ENCODE assay signal across 12 cellular contexts in the genomic region with DNA sequence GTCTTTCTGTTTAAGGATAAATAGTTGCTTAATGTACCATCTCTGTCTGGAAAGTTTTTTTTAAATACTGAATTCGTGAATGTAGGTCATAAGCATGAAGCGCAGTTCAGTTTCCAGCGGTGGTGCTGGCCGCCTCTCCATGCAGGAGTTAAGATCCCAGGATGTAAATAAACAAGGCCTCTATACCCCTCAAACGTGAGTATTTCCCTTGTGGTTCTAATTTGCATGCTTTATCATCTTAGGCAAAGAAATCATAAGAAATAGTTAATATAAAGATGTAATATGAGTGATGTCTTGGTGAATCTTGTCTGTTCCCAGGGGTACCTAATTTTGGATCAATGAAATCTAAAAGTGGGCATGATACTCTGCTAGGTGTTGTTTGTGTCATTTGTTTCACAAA. TPM values are rescaled to one million over a fixed set of nuclear protein-coding genes. Genes with fewer than 3 reads are reported as not detected.
DNase-seq lines count a peak whose midpoint lies in the region; ATAC-seq and TF ChIP-seq lines count a peak whose summit lies in the region.
"Had no signal": no experiment of that assay in that cellular context is flagged by ENCODE, and none has a peak within 500 bp of the region (broad histone marks: within the 10 kb centered on the region; RNA-seq: fewer than 3 reads in every experiment).

No MANE protein-coding gene starts in this region.

- H2BK120ac ChIP-seq in IMR-90 (ENCODE audit: low read depth, low read length) (no peak overlapping the region), mesenchymal stem cell (ENCODE audit: low read depth, low read length) (no peak overlapping the region)

- WGBS in IMR-90 (ENCODE audit: extremely low coverage in 2 of 2, insufficient read length in 1 of 2), 2 experiments: no CpG with 5 or more reads among the region's 5 CpGs
- 17% methylated on average over 1 of the region's 5 CpGs for WGBS in mesenchymal stem cell

- H3K4me1 ChIP-seq in Caco-2 (peaks cover 21% of the 10 kb centered on the region), IMR-90 (ENCODE audit: control insufficient read depth, insufficient read depth, low read length) (peaks cover 5% of the 10 kb centered on the region), adipocyte (ENCODE audit: control insufficient read depth, insufficient read depth, low read length) (peaks cover 21% of the 10 kb centered on the region), mesenchymal stem cell (ENCODE audit: control insufficient read depth, insufficient read depth, low read depth, low read length) (peaks cover 4% of the 10 kb centered on the region)

- no peaks in the 10 kb centered on the region for H3K9me3 Mint-ChIP-seq in Caco-2 (ENCODE audit: unreplicated experiment)

- in situ Hi-C loops in IMR-90 (cut with MboI; ENCODE audit: low sequenced_read_pairs): loop anchor here (25.0 kb wide), 1 partner anchor 1711 kb away; no protein-coding TSS in a partner anchor

- H4K91ac ChIP-seq in IMR-90 (ENCODE audit: insufficient read depth, low read depth, low read length) (no peak overlapping the region), mesenchymal stem cell (ENCODE audit: low read length) (no peak overlapping the region)

- dilution Hi-C loops in IMR-90 (cut with HindIII; ENCODE audit: low sequenced_read_pairs, unreplicated experiment): no loop called here

- H3K23ac ChIP-seq in IMR-90 (ENCODE audit: low read depth, low read length): peak overlapping the region; percentile 58; the same call in 1 of the 2 replicates
- H3K23ac ChIP-seq in mesenchymal stem cell (ENCODE audit: low read length in 2 of 2): no peak overlapping the region

- no peak overlapping the region for H3K27ac Mint-ChIP-seq in Caco-2 (ENCODE audit: unreplicated experiment)

- no peak for TF ChIP-seq POLR2A in IMR-90 (IDR thresholded peaks at IDR 0.05; ENCODE audit: low read depth, low read length)

- intact Hi-C loops in Caco-2 (cut with micrococcal nuclease; ENCODE audit: unreplicated experiment) (loop anchor here (5.0 kb wide), 1 partner anchor 84 kb away; the partner anchor contains the start of gene SMCHD1), IMR-90 (cut with micrococcal nuclease) (loop anchor here (2.0 kb wide), 1 partner anchor 82 kb away; the partner anchor contains the start of gene SMCHD1)

- peak overlapping the region; percentile 94 for H3K4me3 Mint-ChIP-seq in Caco-2 (ENCODE audit: unreplicated experiment)

- no peak overlapping the region for H4K5ac ChIP-seq in IMR-90 (ENCODE audit: low read depth, low read length)

- H2BK12ac ChIP-seq in mesenchymal stem cell (ENCODE audit: low read length in 2 of 2): no peak overlapping the region

- no peak overlapping the region for H3K4ac ChIP-seq in IMR-90 (ENCODE audit: low read depth, low read length)
- H3K4ac ChIP-seq in mesenchymal stem cell (ENCODE audit: low read depth in 1 of 2, low read length in 2 of 2): no peak overlapping the region

- H3K9ac ChIP-seq in IMR-90 (ENCODE audit: low read depth, low read length): peak overlapping the region; percentile 47; the same call in 1 of the 2 replicates
- peak overlapping the region; percentile 22 for H3K9ac ChIP-seq in adipocyte (ENCODE audit: low read length)
- H3K9ac ChIP-seq in mesenchymal stem cell (ENCODE audit: low read length): peak overlapping the region; percentile 100

- DNase-seq in Caco-2: no peak
- no peak for DNase-seq in IMR-90
- peak; percentile 38 for DNase-seq in adipocyte (ENCODE audit: low read depth)
- DNase-seq in mesenchymal stem cell: peak; percentile 28
- DNase-seq in CD1c-positive myeloid dendritic cell (ENCODE audit: extremely low spot score): no peak
- no peak for DNase-seq in activated CD4-positive, CD25-positive, alpha-beta regulatory T cell (lab: John Stamatoyannopoulos, UW)
- no peak for DNase-seq in mesenteric fat pad (ENCODE audit: low spot score)
- DNase-seq: activated effector memory CD4-positive, alpha-beta T cell treated with Interleukin-2 at 50 U/mL for 16 hours; NCI-H345; stimulated activated CD4-positive, alpha-beta T cell treated with anti-CD3 and anti-CD28 coated beads, Interleukin-12 subunit alpha, Interleukin-12 subunit beta, amount 100 ng/mL, for 4 hours had no signal

- H3K36me3 ChIP-seq in Caco-2 (ENCODE audit: control insufficient read depth, insufficient read depth, low read length) (peaks cover 2% of the 10 kb centered on the region; the same call in 1 of the 2 replicates), IMR-90 (ENCODE audit: control insufficient read depth, insufficient read depth, low read length) (no peaks in the 10 kb centered on the region), adipocyte (ENCODE audit: control insufficient read depth, insufficient read depth, low read length, severe bottlenecking) (no peaks in the 10 kb centered on the region), mesenchymal stem cell (ENCODE audit: control insufficient read depth in 1 of 2, insufficient read depth in 2 of 2, low read depth in 1 of 2, low read length in 2 of 2) (no peaks in the 10 kb centered on the region)
- H3K36me3 ChIP-seq: vagina had no signal

- H4K20me1 ChIP-seq in IMR-90 (ENCODE audit: insufficient read depth, low read length): no peaks in the 10 kb centered on the region

- ATAC-seq in IMR-90 (ENCODE audit: low read depth): no peak
- no peak for ATAC-seq in HG03439 (IDR thresholded peaks at IDR 0.05; ENCODE audit: unreplicated experiment)

- no peak for TF ChIP-seq RAD21 in IMR-90 (IDR thresholded peaks at IDR 0.05; ENCODE audit: low read length)

- H4K8ac ChIP-seq in IMR-90 (ENCODE audit: low read depth in 2 of 2, low read length in 2 of 2): no peak overlapping the region; a peak in 1 of 4 replicates
- no peak overlapping the region for H4K8ac ChIP-seq in mesenchymal stem cell (ENCODE audit: low read length)

- H3K27me3 Mint-ChIP-seq in Caco-2 (ENCODE audit: insufficient read depth, unreplicated experiment): no peaks in the 10 kb centered on the region

- H3K27ac ChIP-seq in IMR-90 (ENCODE audit: insufficient read depth, low read length) (no peak overlapping the region), mesenchymal stem cell (ENCODE audit: low read length, poor library complexity, severe bottlenecking) (no peak overlapping the region)
- H3K27ac ChIP-seq: vagina had no signal

- peak overlapping the region; percentile 99 for H3K4me2 ChIP-seq in IMR-90 (ENCODE audit: low read depth, low read length)
- H3K4me2 ChIP-seq in mesenchymal stem cell (ENCODE audit: low read length, poor library complexity, severe bottlenecking): peak overlapping the region; percentile 58

- H2AK9ac ChIP-seq in IMR-90 (replicated peaks; ENCODE audit: low read depth, low read length, poor library complexity): no peak overlapping the region

- peaks cover 38% of the 10 kb centered on the region for H3K36me3 Mint-ChIP-seq in Caco-2 (ENCODE audit: insufficient read depth, unreplicated experiment)

- H3K79me1 ChIP-seq in IMR-90 (ENCODE audit: low read depth in 1 of 2, low read length in 2 of 2): peaks cover 40 to 51% of the 10 kb centered on the region in 2 experiments
- H3K79me1 ChIP-seq in mesenchymal stem cell (replicated peaks; ENCODE audit: low read length, poor library complexity, severe bottlenecking): peaks cover 24% of the 10 kb centered on the region

- CTCF ChIA-PET in Caco-2 (lab: Charles Lee) (interaction anchor here (1.0 kb wide), 1 partner anchor 31 kb away, joined by 4 read pairs; no protein-coding TSS in a partner anchor), IMR-90 (lab: Yijun Ruan, JAX) (no interaction called here)

- H2BK15ac ChIP-seq in IMR-90 (ENCODE audit: low read depth, low read length) (no peak overlapping the region), mesenchymal stem cell (ENCODE audit: low read depth, poor library complexity, severe bottlenecking) (no peak overlapping the region)

- no peak overlapping the region for H3K14ac ChIP-seq in IMR-90 (replicated peaks; ENCODE audit: low read depth, low read length)
- no peak overlapping the region for H3K14ac ChIP-seq in mesenchymal stem cell (ENCODE audit: low read length in 2 of 2)

- H3K9me3 ChIP-seq in Caco-2 (no peaks in the 10 kb centered on the region), IMR-90 (ENCODE audit: control insufficient read depth, insufficient read depth, low read length) (no peaks in the 10 kb centered on the region), adipocyte (ENCODE audit: control insufficient read depth, low read length) (no peaks in the 10 kb centered on the region), mesenchymal stem cell (ENCODE audit: control insufficient read depth, low read length) (no peaks in the 10 kb centered on the region)
- H3K9me3 ChIP-seq: vagina had no signal

- no peak overlapping the region for H3K18ac ChIP-seq in IMR-90 (ENCODE audit: low read depth, low read length)
- H3K18ac ChIP-seq in mesenchymal stem cell (ENCODE audit: low read depth in 1 of 2, low read length in 2 of 2): no peak overlapping the region

- H2AFZ ChIP-seq in IMR-90 (replicated peaks; ENCODE audit: low read length, poor library complexity): no peak overlapping the region
- H2AFZ ChIP-seq in mesenchymal stem cell (ENCODE audit: low read depth, low read length): no peak overlapping the region

- POLR2A ChIA-PET in Caco-2 (lab: Charles Lee): no interaction called here
- POLR2A ChIA-PET in IMR-90 (lab: Charles Lee; ENCODE audit: unreplicated experiment): no interaction called here

- no TSS peak for BruUV-seq in Caco-2 (replicated peaks; lab: Mats Ljungman, UMichigan)
- BruUV-seq in IMR-90 (replicated peaks; lab: Mats Ljungman, UMichigan): no TSS peak

- no peak overlapping the region for H2BK5ac ChIP-seq in IMR-90 (ENCODE audit: low read depth, low read length, poor library complexity, severe bottlenecking)
- no peak overlapping the region for H2BK5ac ChIP-seq in mesenchymal stem cell (ENCODE audit: low read depth, low read length, poor library complexity, severe bottlenecking)

- TF ChIP-seq CTCF in Caco-2 (IDR thresholded peaks at IDR 0.05; ENCODE audit: insufficient read depth in 1 of 2, low read depth in 1 of 2, low read length in 1 of 2, severe bottlenecking in 1 of 2, unreplicated experiment in 1 of 2) (no peak), IMR-90 (conservative IDR thresholded peaks at IDR 0.05; ENCODE audit: low read depth, low read length) (no peak)

- H3K4me3 ChIP-seq in Caco-2 (ENCODE audit: low read depth, low read length) (peak overlapping the region; percentile 45), IMR-90 (ENCODE audit: insufficient read depth, low read depth, low read length) (peak overlapping the region; percentile 66), adipocyte (ENCODE audit: low read length) (peak overlapping the region; percentile 99), mesenchymal stem cell (ENCODE audit: insufficient read depth in 1 of 2, low read depth in 1 of 2, low read length in 2 of 2) (peak overlapping the region in 1 of 2 experiments; percentile 99)
- H3K4me3 ChIP-seq: vagina had no signal

- no peak overlapping the region; the same call in 1 of the 2 replicates for H3K56ac ChIP-seq in IMR-90 (ENCODE audit: extremely low read depth, insufficient read depth, low read length)

- 0 out of 2 replicates have a peak, but pooled peaks cover 9% of the 10 kb centered on the region for H3K9me1 ChIP-seq in IMR-90 (ENCODE audit: insufficient read depth, low read length)

- H2BK20ac ChIP-seq in IMR-90 (ENCODE audit: low read depth, low read length): no peak overlapping the region

- peaks cover 6% of the 10 kb centered on the region for H3K4me1 Mint-ChIP-seq in Caco-2 (ENCODE audit: low read depth, unreplicated experiment)

- no peak overlapping the region; the same call in 1 of the 2 replicates for H2AK5ac ChIP-seq in IMR-90 (ENCODE audit: low read depth, low read length)
- H2AK5ac ChIP-seq in mesenchymal stem cell (ENCODE audit: low read length, severe bottlenecking): no peak overlapping the region

- H3K27me3 ChIP-seq in Caco-2 (replicated peaks; ENCODE audit: control insufficient read depth, insufficient read depth, low read length) (no peaks in the 10 kb centered on the region), IMR-90 (ENCODE audit: control insufficient read depth, insufficient read depth, low read length) (no peaks in the 10 kb centered on the region), adipocyte (replicated peaks; ENCODE audit: control insufficient read depth, insufficient read depth, low read length) (no peaks in the 10 kb centered on the region), mesenchymal stem cell (ENCODE audit: control insufficient read depth in 1 of 2, insufficient read depth in 1 of 2, low read length in 2 of 2) (no peaks in the 10 kb centered on the region)
- H3K27me3 ChIP-seq: vagina had no signal

RNA-seq across cellular contexts. Expression of gene NDC80, which starts 1.5 kb away (rescaled TPM):
- total RNA-seq in Caco-2 (2022): 51.7 and 52.6 TPM in 2 replicates
- 11.8 and 15.3 TPM in 2 replicates for total RNA-seq in IMR-90 (2012; rRNA removed)
- polyA plus RNA-seq in IMR-90 (2012; rRNA removed): 11.1 and 15.5 TPM in 2 replicates
- 0.98 and 1.4 TPM in 2 replicates for polyA plus RNA-seq in IMR-90 (2012; cell fraction: cytosol; rRNA removed)
- 0.57 and 4.6 TPM in 2 replicates for polyA plus RNA-seq in IMR-90 (2012; cell fraction: nucleus; rRNA removed; ENCODE audit: low replicate concordance)
- polyA plus RNA-seq in mesenchymal stem cell (2013, experiment 1 of 2): 3.6 TPM
- polyA plus RNA-seq in mesenchymal stem cell (2013, experiment 2 of 2): 4.0 TPM
- total RNA-seq in mesenteric fat pad: 0.29 TPM

RNA-seq across cellular contexts. Expression of gene METTL4, which starts 1.6 kb away (rescaled TPM):
- total RNA-seq in Caco-2 (2022) (15.0 and 20.1 TPM in 2 replicates), IMR-90 (2012; rRNA removed) (5.4 and 6.7 TPM in 2 replicates), mesenteric fat pad (6.9 TPM)
- 3.9 and 4.9 TPM in 2 replicates for polyA plus RNA-seq in IMR-90 (2012; rRNA removed)
- 0.81 and 1.6 TPM in 2 replicates for polyA plus RNA-seq in IMR-90 (2012; cell fraction: cytosol; rRNA removed)
- 1.0 and 9.8 TPM in 2 replicates for polyA plus RNA-seq in IMR-90 (2012; cell fraction: nucleus; rRNA removed; ENCODE audit: low replicate concordance)
- polyA plus RNA-seq in mesenchymal stem cell (2013, experiment 1 of 2): 4.5 TPM
- 4.5 TPM for polyA plus RNA-seq in mesenchymal stem cell (2013, experiment 2 of 2)

Comparison
In these comparisons a context has a peak if more than half of its experiments do, and no peak if none do; other contexts are left out.
1. DNase-seq: peak in adipocyte (single experiment) and mesenchymal stem cell (single experiment); none in Caco-2 (0 of 2), IMR-90 (single experiment), CD1c-positive myeloid dendritic cell (single experiment), activated CD4-positive, CD25-positive, alpha-beta regulatory T cell (0 of 4) and mesenteric fat pad (single experiment).
2. H3K9ac ChIP-seq: peak in every context shown above with its lines; median percentile 100 in mesenchymal stem cell; 47 in IMR-90; 22 in adipocyte.